Comparison of ENCODE assay signal across 8 cellular contexts in the genomic region with DNA sequence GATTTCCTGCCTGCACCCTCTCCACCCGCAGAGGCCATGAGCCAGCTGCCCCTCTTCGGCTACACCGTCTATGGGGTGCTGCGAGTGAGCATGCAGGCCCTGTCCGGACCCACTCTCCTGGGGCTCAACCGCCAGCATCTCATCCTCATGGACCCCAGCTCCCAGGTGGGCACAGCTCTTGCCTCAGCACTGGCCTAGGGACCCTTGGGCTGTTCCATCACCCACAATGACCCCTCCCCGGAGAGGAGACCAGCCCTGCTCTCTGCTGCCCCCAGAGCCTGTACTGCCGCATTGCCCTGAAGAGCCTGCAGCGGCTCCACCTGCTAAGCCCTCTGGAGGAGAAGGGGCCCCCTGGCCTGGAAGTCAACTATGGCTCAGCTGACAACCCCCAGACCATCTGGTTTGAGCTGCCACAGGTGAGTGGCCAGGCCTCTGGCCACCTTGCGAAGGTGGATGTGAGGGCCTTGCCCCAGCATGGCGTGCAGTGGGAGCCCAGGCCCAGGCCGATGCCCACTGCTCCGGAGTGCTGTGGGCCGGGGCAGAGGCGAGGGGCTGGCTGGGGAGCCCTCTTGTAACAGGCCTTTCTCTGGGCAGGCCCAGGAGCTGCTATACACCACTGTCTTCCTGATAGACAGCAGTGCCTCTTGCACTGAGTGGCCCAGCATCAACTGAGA. TPM values are rescaled to one million over a fixed set of nuclear protein-coding genes. Genes with fewer than 3 reads are reported as not detected.
A peak's percentile ranks its signal among the peaks of the same experiment; 100 is the strongest.
DNase-seq lines count a peak whose midpoint lies in the region; ATAC-seq and TF ChIP-seq lines count a peak whose summit lies in the region.

No MANE protein-coding gene starts in this region.

- intact Hi-C loops in activated B cell treated with CpG ODN at 0.5 μM for 24 hours (cut with micrococcal nuclease) = no loop called here
- intact Hi-C loops in heart right ventricle (cut with DNase I) = no loop called here
- intact Hi-C loops in stomach (cut with DNase I; ENCODE audit: low total_unique reads) = no loop called here
- intact Hi-C loops in vagina (cut with DNase I) = no loop called here

- POLR2A ChIA-PET in HEK293 (lab: Yijun Ruan, JAX) = no interaction called here
- POLR2A ChIA-PET in activated B cell treated with CpG ODN at 0.5 μM for 24 hours (lab: Charles Lee) = interaction anchor here (0.6 to 0.7 kb wide), 2 partner anchors 122 to 124 kb away, joined by 3 read pairs; no protein-coding TSS in a partner anchor

- CTCF ChIA-PET in HEK293 (lab: Yijun Ruan, JAX) (interaction anchor here (0.6 to 5.0 kb wide), 21 partner anchors 7 to 437 kb away, joined by 3 to 50 read pairs (median 5); a partner anchor contains a TSS), activated B cell treated with CpG ODN at 0.5 μM for 24 hours (lab: Charles Lee) (interaction anchor here (1.0 to 1.6 kb wide), 5 partner anchors 26 to 128 kb away, joined by 3 to 6 read pairs (median 4); no protein-coding TSS in a partner anchor)

- H3K27me3 ChIP-seq in heart right ventricle (no peaks in the 10 kb centered on the region), stomach (no peaks in the 10 kb centered on the region), vagina (no peaks in the 10 kb centered on the region)

- no peak for TF ChIP-seq EP300 in stomach (IDR thresholded peaks at IDR 0.05)

- H3K4me1 ChIP-seq in HEK293 (ENCODE audit: control insufficient read depth, insufficient read depth, low read length) (no peaks in the 10 kb centered on the region), heart right ventricle (peaks cover 0 to 13% (median 0%) of the 10 kb centered on the region in 9 donors), stomach (no peaks in the 10 kb centered on the region), vagina (no peaks in the 10 kb centered on the region)

- ATAC-seq in activated B cell treated with CpG ODN at 0.5 μM for 24 hours (ENCODE audit: low read depth) (peak; percentile 79), heart right ventricle (peak in 7 of 8 donors; percentile 21 to 56 (median 36)), HG02840 (IDR thresholded peaks at IDR 0.05; ENCODE audit: low FRiP score, unreplicated experiment) (no peak)

- DNase-seq in COR-L47 (lab: John Stamatoyannopoulos, UW) (peak; percentile 43), activated B cell treated with CpG ODN at 0.5 μM for 24 hours (no peak), heart right ventricle (no peak), stomach (no peak), vagina (ENCODE audit: extremely low spot score in 2 of 2) (no peak), NCI-H226 (no peak)

- H3K27ac ChIP-seq in HEK293 (ENCODE audit: extremely low read depth, low read depth, low read length) (no peak overlapping the region), heart right ventricle (no peak overlapping the region), stomach (no peak overlapping the region), vagina (no peak overlapping the region)

- no peaks in the 10 kb centered on the region for H3K9me3 ChIP-seq in HEK293 (ENCODE audit: control insufficient read depth, insufficient read depth, low read depth, low read length)
- H3K9me3 ChIP-seq in heart right ventricle = no peaks in the 10 kb centered on the region
- no peaks in the 10 kb centered on the region for H3K9me3 ChIP-seq in stomach
- H3K9me3 ChIP-seq in vagina = no peaks in the 10 kb centered on the region

- H3K4me1 Mint-ChIP-seq in activated B cell treated with CpG ODN at 0.5 μM for 24 hours = no peaks in the 10 kb centered on the region

- H3K4me3 ChIP-seq in HEK293 (ENCODE audit: low read depth, low read length) (no peak overlapping the region), heart right ventricle (no peak overlapping the region), stomach (no peak overlapping the region), vagina (no peak overlapping the region)

- no peaks in the 10 kb centered on the region for H3K9me3 Mint-ChIP-seq in activated B cell treated with CpG ODN at 0.5 μM for 24 hours

- H3K36me3 ChIP-seq in HEK293 (ENCODE audit: control insufficient read depth in 2 of 2, insufficient read depth in 1 of 2, low read length in 2 of 2) (peaks cover 0 to 42% of the 10 kb centered on the region in 2 experiments; a peak in 1 of 3 replicates), heart right ventricle (peaks cover 0 to 96% (median 17%) of the 10 kb centered on the region in 9 donors), stomach (peaks cover 22 to 99% (median 90%) of the 10 kb centered on the region in 4 donors), vagina (peaks cover 0 to 22% of the 10 kb centered on the region in 2 donors)

- TF ChIP-seq POLR2A in stomach (IDR thresholded peaks at IDR 0.05) = no peak
- no peak for TF ChIP-seq POLR2A in vagina (IDR thresholded peaks at IDR 0.05)

- peak; percentile 88 for TF ChIP-seq CTCF in HEK293 (tag by site-specific recombination; IDR thresholded peaks at IDR 0.05)
- no peak for TF ChIP-seq CTCF in activated B cell treated with CpG ODN at 0.5 μM for 24 hours (IDR thresholded peaks at IDR 0.05)
- peak; percentile 23 to 63 (median 58) for TF ChIP-seq CTCF in heart right ventricle (IDR thresholded peaks at IDR 0.05)
- peak in 4 of 7 experiments; percentile 28 to 45 (median 34) for TF ChIP-seq CTCF in stomach (IDR thresholded peaks at IDR 0.05)
- TF ChIP-seq CTCF in vagina (IDR thresholded peaks at IDR 0.05) = peak in 1 of 3 experiments; percentile 8

- peaks cover 44% of the 10 kb centered on the region for H3K36me3 Mint-ChIP-seq in activated B cell treated with CpG ODN at 0.5 μM for 24 hours (ENCODE audit: low read depth)

- 85 to 86% methylated on average over 15 of the region's 15 CpGs for WGBS in heart right ventricle, 2 donors
- 82 to 86% (median 84%) methylated on average over 12 to 15 of the region's 15 CpGs for WGBS in stomach, 5 donors

- H3K27ac Mint-ChIP-seq in activated B cell treated with CpG ODN at 0.5 μM for 24 hours = no peak overlapping the region

- H3K4me3 Mint-ChIP-seq in activated B cell treated with CpG ODN at 0.5 μM for 24 hours = no peak overlapping the region

- no peaks in the 10 kb centered on the region for H3K27me3 Mint-ChIP-seq in activated B cell treated with CpG ODN at 0.5 μM for 24 hours

TF ChIP-seq in HEK293, 187 proteins besides CTCF, POLR2A, EP300 and RAD21 (continues in another document):
- TF ChIP-seq, protein P1, sequence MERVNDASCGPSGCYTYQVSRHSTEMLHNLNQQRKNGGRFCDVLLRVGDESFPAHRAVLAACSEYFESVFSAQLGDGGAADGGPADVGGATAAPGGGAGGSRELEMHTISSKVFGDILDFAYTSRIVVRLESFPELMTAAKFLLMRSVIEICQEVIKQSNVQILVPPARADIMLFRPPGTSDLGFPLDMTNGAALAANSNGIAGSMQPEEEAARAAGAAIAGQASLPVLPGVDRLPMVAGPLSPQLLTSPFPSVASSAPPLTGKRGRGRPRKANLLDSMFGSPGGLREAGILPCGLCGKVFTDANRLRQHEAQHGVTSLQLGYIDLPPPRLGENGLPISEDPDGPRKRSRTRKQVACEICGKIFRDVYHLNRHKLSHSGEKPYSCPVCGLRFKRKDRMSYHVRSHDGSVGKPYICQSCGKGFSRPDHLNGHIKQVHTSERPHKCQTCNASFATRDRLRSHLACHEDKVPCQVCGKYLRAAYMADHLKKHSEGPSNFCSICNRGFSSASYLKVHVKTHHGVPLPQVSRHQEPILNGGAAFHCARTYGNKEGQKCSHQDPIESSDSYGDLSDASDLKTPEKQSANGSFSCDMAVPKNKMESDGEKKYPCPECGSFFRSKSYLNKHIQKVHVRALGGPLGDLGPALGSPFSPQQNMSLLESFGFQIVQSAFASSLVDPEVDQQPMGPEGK (tag by site-specific recombination; IDR thresholded peaks at IDR 0.05) = peak; percentile 33; the same call in 1 of the 2 replicates
- TF ChIP-seq ZNF530 (tag by site-specific recombination; IDR thresholded peaks at IDR 0.05; ENCODE audit: low read depth) = no peak
- peak; percentile 41 for TF ChIP-seq GLIS1 (tag by site-specific recombination; IDR thresholded peaks at IDR 0.05)
- no peak for TF ChIP-seq SCRT2 (tag by site-specific recombination; IDR thresholded peaks at IDR 0.05)
- TF ChIP-seq ZBTB7A (tag by site-specific recombination; IDR thresholded peaks at IDR 0.05; ENCODE audit: low read depth) = no peak
- TF ChIP-seq, protein P2, sequence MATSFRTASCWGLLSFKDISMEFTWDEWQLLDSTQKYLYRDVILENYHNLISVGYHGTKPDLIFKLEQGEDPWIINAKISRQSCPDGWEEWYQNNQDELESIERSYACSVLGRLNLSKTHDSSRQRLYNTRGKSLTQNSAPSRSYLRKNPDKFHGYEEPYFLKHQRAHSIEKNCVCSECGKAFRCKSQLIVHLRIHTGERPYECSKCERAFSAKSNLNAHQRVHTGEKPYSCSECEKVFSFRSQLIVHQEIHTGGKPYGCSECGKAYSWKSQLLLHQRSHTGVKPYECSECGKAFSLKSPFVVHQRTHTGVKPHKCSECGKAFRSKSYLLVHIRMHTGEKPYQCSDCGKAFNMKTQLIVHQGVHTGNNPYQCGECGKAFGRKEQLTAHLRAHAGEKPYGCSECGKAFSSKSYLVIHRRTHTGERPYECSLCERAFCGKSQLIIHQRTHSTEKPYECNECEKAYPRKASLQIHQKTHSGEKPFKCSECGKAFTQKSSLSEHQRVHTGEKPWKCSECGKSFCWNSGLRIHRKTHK (tag by site-specific recombination; IDR thresholded peaks at IDR 0.05) = no peak
- no peak for TF ChIP-seq ZNF211 (tag by site-specific recombination; IDR thresholded peaks at IDR 0.05; ENCODE audit: low read depth)

RNA-seq across cellular contexts. Expression of a gene that starts 7.3 kb away (rescaled TPM):
- 1.1 and 1.7 TPM in 2 replicates for total RNA-seq in activated B cell treated with CpG ODN at 0.5 μM for 24 hours
- total RNA-seq in heart right ventricle = 10 to 100 TPM in 2 of 10 donors, 1 to 10 TPM in 8; 1.9 to 14.2 (median 6.5) TPM
- 10 to 100 TPM in 1 of 2 donors, 1 to 10 TPM in 1; 3.1 to 19.2 TPM for polyA plus RNA-seq in heart right ventricle
- total RNA-seq in stomach = 10 to 100 TPM in 1 of 5 donors, 1 to 10 TPM in 1, under 1 TPM in 1, not detected in 2; 0.58 to 12.7 (median 3.6) TPM
- polyA plus RNA-seq in stomach = 10 to 100 TPM in 1 of 3 donors, 1 to 10 TPM in 2; 5.9 to 29.5 (median 10.0) TPM
- total RNA-seq in vagina = 2.2 TPM

RNA-seq across cellular contexts. Expression of a gene that starts 38.4 kb away (rescaled TPM):
- total RNA-seq in activated B cell treated with CpG ODN at 0.5 μM for 24 hours (207 and 264 TPM in 2 replicates), heart right ventricle (10 to 100 TPM; 27.9 to 62.2 (median 45.8) TPM), stomach (100 to 1,000 TPM; 138 to 515 (median 186) TPM), vagina (160 TPM)
- polyA plus RNA-seq in heart right ventricle (100 to 1,000 TPM in 1 of 2 donors, 10 to 100 TPM in 1; 30.8 to 205 TPM), stomach (10 to 100 TPM; 67.7 to 82.3 (median 68.5) TPM)

RNA-seq across cellular contexts. Expression of a gene that starts 41.0 kb away (rescaled TPM):
- total RNA-seq in activated B cell treated with CpG ODN at 0.5 μM for 24 hours = 55.9 and 65.4 TPM in 2 replicates
- 10 to 100 TPM in 8 of 10 donors, 1 to 10 TPM in 2; 9.2 to 14.4 (median 10.7) TPM for total RNA-seq in heart right ventricle
- polyA plus RNA-seq in heart right ventricle = 10 to 100 TPM in 1 of 2 donors, 1 to 10 TPM in 1; 6.3 to 32.1 TPM
- 100 to 1,000 TPM in 2 of 5 donors, 10 to 100 TPM in 3; 21.4 to 229 (median 46.7) TPM for total RNA-seq in stomach
- 10 to 100 TPM; 29.6 to 61.4 (median 50.8) TPM for polyA plus RNA-seq in stomach
- 44.0 TPM for total RNA-seq in vagina

RNA-seq across cellular contexts. Expression of a gene that starts 41.2 kb away (rescaled TPM):
- total RNA-seq in activated B cell treated with CpG ODN at 0.5 μM for 24 hours (177 and 184 TPM in 2 replicates), heart right ventricle (10 to 100 TPM; 41.7 to 64.4 (median 55.8) TPM), stomach (100 to 1,000 TPM in 2 of 5 donors, 10 to 100 TPM in 3; 24.6 to 154 (median 72.9) TPM), vagina (79.1 TPM)
- polyA plus RNA-seq in heart right ventricle (100 to 1,000 TPM in 1 of 2 donors, 10 to 100 TPM in 1; 78.4 to 115 TPM), stomach (10 to 100 TPM; 59.0 to 82.5 (median 72.8) TPM)
